Comparison of ENCODE assay signal across 23 cellular contexts in the genomic region with DNA sequence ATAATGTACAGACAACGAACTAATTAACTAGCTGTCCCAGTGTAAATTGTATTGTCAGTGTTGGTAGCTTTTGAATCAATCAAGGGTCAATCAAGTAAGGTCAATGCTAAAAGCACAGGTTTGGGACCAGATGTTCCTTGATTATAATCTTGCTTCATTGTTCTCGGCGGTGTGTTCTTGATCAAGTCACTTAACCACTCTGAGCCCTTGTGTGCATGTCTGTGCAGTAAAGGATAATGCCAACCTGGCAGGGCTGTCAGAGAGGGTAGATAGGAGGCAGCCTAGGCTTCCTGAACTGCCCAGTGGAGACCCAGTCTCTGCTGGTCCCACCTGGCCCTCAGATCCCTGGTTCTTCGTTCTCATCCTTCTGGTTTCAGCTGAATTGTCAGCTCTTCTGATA.
"Had no signal": no experiment of that assay in that cellular context is flagged by ENCODE, and none has a peak within 500 bp of the region (broad histone marks: within the 10 kb centered on the region; RNA-seq: fewer than 3 reads in every experiment).

No MANE protein-coding gene starts in this region.

- H3K36me3 ChIP-seq: MG63 had no signal

- H3K9me3 ChIP-seq: MG63, SK-N-SH had no signal

- ATAC-seq: Panc1, PC-3, T-cell had no signal

- H3K4me3 Mint-ChIP-seq: T-cell; T-helper 1 cell treated with Interleukin-12 subunit alpha and Interleukin-12 subunit beta and Interleukin-4 antibody, amounts not matched to agents 30 μg/mL and 1 μg/mL, for 36 hours had no signal

- H3K9ac ChIP-seq: KMS-11, SK-N-SH had no signal

- H3K4me1 Mint-ChIP-seq: T-cell had no signal

- H3K27ac Mint-ChIP-seq: T-cell; T-helper 1 cell treated with Interleukin-12 subunit alpha and Interleukin-12 subunit beta and Interleukin-4 antibody, amounts not matched to agents 30 μg/mL and 1 μg/mL, for 36 hours had no signal

- H3K4me3 ChIP-seq: MG63 had no signal

- H3K36me3 Mint-ChIP-seq: T-cell had no signal

- H3K27me3 ChIP-seq: MG63 had no signal

- H3K4me2 ChIP-seq: KMS-11, SK-N-SH had no signal

- H3K9me3 Mint-ChIP-seq: T-cell; T-helper 1 cell treated with Interleukin-12 subunit alpha and Interleukin-12 subunit beta and Interleukin-4 antibody, amounts not matched to agents 30 μg/mL and 1 μg/mL, for 36 hours had no signal

- DNase-seq: IMR-90; Kasumi-1; NCI-H1092; NCI-H1105 treated with DMSO at 0.1 percent for 48 hours; NCI-H1417 treated with DMSO at 0.1 percent for 48 hours; NCI-H1694 treated with DMSO at 0.1 percent for 48 hours; NCI-H2081; NCI-H2107; NCI-H2227 treated with DMSO at 0.1 percent for 48 hours; NCI-H510A; NCI-H524 treated with DMSO at 0.1 percent for 48 hours; NCI-H774; NK-92 treated with Interleukin-12 subunit alpha and Interleukin-12 subunit beta, amount 100 ng/mL, for 24 hours; PC-3; SHP77; SK-N-SH; SW 1271; T-cell had no signal

- H3K27ac ChIP-seq: KMS-11, RWPE1 had no signal
